Comparison of ENCODE assay signal across 8 cellular contexts in genomic region chr22:39456262-39457046, GRCh38. TPM values are rescaled to one million over a fixed set of nuclear protein-coding genes. Genes with fewer than 3 reads are reported as not detected.
A peak's percentile ranks its signal among the peaks of the same experiment; 100 is the strongest.
DNase-seq lines count a peak whose midpoint lies in the region; ATAC-seq and TF ChIP-seq lines count a peak whose summit lies in the region.

TSS of gene MGAT3 (plus strand) at chr22:39457012. CDS start at chr22:39487348, 30,336 bp downstream.

- POLR2A ChIA-PET in activated B cell treated with CpG ODN at 0.5 μM for 24 hours (lab: Charles Lee) = interaction anchor here (0.9 to 3.5 kb wide), 2 partner anchors 8 to 9 kb away, joined by 3 to 44 read pairs; no protein-coding TSS in a partner anchor

- intact Hi-C loops in activated B cell treated with CpG ODN at 0.5 μM for 24 hours (cut with micrococcal nuclease) = no loop called here

- CTCF ChIA-PET in activated B cell treated with CpG ODN at 0.5 μM for 24 hours (lab: Charles Lee) = no interaction called here

- peaks cover 3% of the 10 kb centered on the region for H3K27me3 Mint-ChIP-seq in activated B cell treated with CpG ODN at 0.5 μM for 24 hours
- peaks cover 51% of the 10 kb centered on the region for H3K27me3 Mint-ChIP-seq in stimulated activated naive CD8-positive, alpha-beta T cell treated with anti-CD3 and anti-CD28 coated beads, Interleukin-15, amount 100 ng/mL, for 72 hours

- TF ChIP-seq CTCF in activated B cell treated with CpG ODN at 0.5 μM for 24 hours (IDR thresholded peaks at IDR 0.05) (no peak), GM10266 (IDR thresholded peaks at IDR 0.05; ENCODE audit: control insufficient read depth, insufficient read depth, low read depth, missing control alignments) (no peak)

- H3K4me1 Mint-ChIP-seq in activated B cell treated with CpG ODN at 0.5 μM for 24 hours = peaks cover 67% of the 10 kb centered on the region
- H3K4me1 Mint-ChIP-seq in stimulated activated naive CD8-positive, alpha-beta T cell treated with anti-CD3 and anti-CD28 coated beads, Interleukin-15, amount 100 ng/mL, for 72 hours = peaks cover 41% of the 10 kb centered on the region

- H3K4me3 Mint-ChIP-seq in activated B cell treated with CpG ODN at 0.5 μM for 24 hours = peak within 1 kb of the TSS; percentile 75
- H3K4me3 Mint-ChIP-seq in stimulated activated naive CD8-positive, alpha-beta T cell treated with anti-CD3 and anti-CD28 coated beads, Interleukin-15, amount 100 ng/mL, for 72 hours = peak within 1 kb of the TSS; percentile 59 to 73

- H3K27ac Mint-ChIP-seq in activated B cell treated with CpG ODN at 0.5 μM for 24 hours = peak within 1 kb of the TSS; percentile 65
- peak within 1 kb of the TSS in 1 of 2 donors; percentile 59 for H3K27ac Mint-ChIP-seq in stimulated activated naive CD8-positive, alpha-beta T cell treated with anti-CD3 and anti-CD28 coated beads, Interleukin-15, amount 100 ng/mL, for 72 hours

- peaks cover 13% of the 10 kb centered on the region for H3K36me3 Mint-ChIP-seq in activated B cell treated with CpG ODN at 0.5 μM for 24 hours (ENCODE audit: low read depth)

- DNase-seq in DMS53 (lab: John Stamatoyannopoulos, UW) (peak; percentile 39), DMS53 treated with DMSO at 0.1 percent for 48 hours (lab: John Stamatoyannopoulos, UW; ENCODE audit: unreplicated experiment) (no peak), activated B cell treated with CpG ODN at 0.5 μM for 24 hours (no peak), H4 (ENCODE audit: low spot score) (no peak), cerebellar nuclear complex (lab: John Stamatoyannopoulos, UW) (no peak), GM10266 (ENCODE audit: extremely low spot score) (no peak)
- DNase-seq in stimulated activated naive CD8-positive, alpha-beta T cell treated with anti-CD3 and anti-CD28 coated beads, Interleukin-15, amount 100 ng/mL, for 72 hours = peak in 1 of 2 donors; percentile 51

- H3K4me3 ChIP-seq in iPS-11a (ENCODE audit: low read depth, low read length) = peak within 1 kb of the TSS; percentile 41

- H3K9me3 Mint-ChIP-seq in activated B cell treated with CpG ODN at 0.5 μM for 24 hours = no peaks in the 10 kb centered on the region
- peaks cover 0 to 10% of the 10 kb centered on the region in 2 donors for H3K9me3 Mint-ChIP-seq in stimulated activated naive CD8-positive, alpha-beta T cell treated with anti-CD3 and anti-CD28 coated beads, Interleukin-15, amount 100 ng/mL, for 72 hours

- peak; percentile 11 for ATAC-seq in activated B cell treated with CpG ODN at 0.5 μM for 24 hours (ENCODE audit: low read depth)
- ATAC-seq in stimulated activated naive CD8-positive, alpha-beta T cell treated with anti-CD3 and anti-CD28 coated beads, Interleukin-15, amount 100 ng/mL, for 72 hours = peak; percentile 58

RNA-seq across cellular contexts. Expression of gene MGAT3, which starts in this region (rescaled TPM):
- total RNA-seq in activated B cell treated with CpG ODN at 0.5 μM for 24 hours = 41.5 and 43.4 TPM in 2 replicates
- total RNA-seq in H4 (2014; rRNA removed; shearing (Covaris generic)) = 0.80 and 1.1 TPM in 2 replicates

Comparison
In these comparisons a context has a peak if more than half of its experiments do, and no peak if none do; other contexts are left out.
1. RNA of gene MGAT3 (total RNA-seq): 41.5 to 43.4 TPM in activated B cell treated with CpG ODN at 0.5 μM for 24 hours; 0.80 to 1.1 TPM in H4; every median in the first group is over 10 times any median in the second.